8 cellular contexts compared by ENCODE assay signal in genomic region chr15:43589779-43590466, GRCh38. TPM values are rescaled to one million over a fixed set of nuclear protein-coding genes. Genes with fewer than 3 reads are reported as not detected.
DNase-seq lines count a peak whose midpoint lies in the region; ATAC-seq, FAIRE-seq and TF ChIP-seq lines count a peak whose summit lies in the region.
"Not testable (repeated sequence)": the region's sequence is repeated elsewhere in the genome, so short reads cannot be mapped to it uniquely, and the experiment has no call there.

Gene PPIP5K1, minus strand, starts transcription at chr15:43590208. Its CDS starts 5,704 bp downstream, at chr15:43584504.

- not testable (repeated sequence) for H3K27me3 Mint-ChIP-seq in T-helper 17 cell

- dilution Hi-C loops in keratinocyte (cut with MboI; ENCODE audit: extremely low pct_ligation_motif_present, low sequenced_read_pairs): not testable (repeated sequence)

- not testable (repeated sequence) for H3K4me1 ChIP-seq in keratinocyte (ENCODE audit: control insufficient read depth, extremely low read depth, insufficient read depth, low read length)

- not testable (repeated sequence) for H3K9ac ChIP-seq in keratinocyte (ENCODE audit: control insufficient read depth, extremely low read depth, insufficient read depth, low read length)

- H3K79me2 ChIP-seq in keratinocyte (ENCODE audit: control insufficient read depth, insufficient read depth, low read length): not testable (repeated sequence)

- FAIRE-seq in keratinocyte (lab: Jason Lieb, UNC): peak; percentile 83

- not testable (repeated sequence) for H3K9me1 ChIP-seq in keratinocyte (ENCODE audit: control insufficient read depth, extremely low read depth, insufficient read depth, low read length)

- not testable (repeated sequence) for H3K36me3 Mint-ChIP-seq in T-helper 17 cell (ENCODE audit: low read depth)

- H3K9me3 ChIP-seq in AG04450 (ENCODE audit: control insufficient read depth, insufficient read depth, low read length); T-helper 17 cell (ENCODE audit: control insufficient read depth, low read length, poor library complexity, severe bottlenecking); keratinocyte (ENCODE audit: control insufficient read depth, low read depth, low read length): not testable (repeated sequence)

- H3K27ac ChIP-seq in AG04450 (ENCODE audit: low read depth, low read length); keratinocyte (ENCODE audit: control insufficient read depth, insufficient read depth, low read length): not testable (repeated sequence)

- not testable (repeated sequence) for H3K4me2 ChIP-seq in keratinocyte (ENCODE audit: control insufficient read depth, extremely low read depth, insufficient read depth, low read depth, low read length)

- not testable (repeated sequence) for H2AFZ ChIP-seq in keratinocyte (ENCODE audit: control insufficient read depth, low read length)

- not testable (repeated sequence) for H3K27me3 ChIP-seq in AG04450 (ENCODE audit: control insufficient read depth, insufficient read depth, low read length); keratinocyte (ENCODE audit: control insufficient read depth, extremely low read depth, insufficient read depth, low read length)

- DNase-seq in AG04450 (ENCODE audit: low read depth, low spot score); T-helper 17 cell; cerebellum (ENCODE audit: low spot score); keratinocyte (ENCODE audit: low read depth, low spot score); renal cortical epithelial cell (ENCODE audit: low read depth): not testable (repeated sequence)

- ATAC-seq in GM19043 (IDR thresholded peaks at IDR 0.05; ENCODE audit: low read depth, unreplicated experiment) (peak; percentile 86), HG02571 (IDR thresholded peaks at IDR 0.05; ENCODE audit: unreplicated experiment) (peak; percentile 96), HG03378 (IDR thresholded peaks at IDR 0.05; ENCODE audit: unreplicated experiment) (peak; percentile 92), T-helper 17 cell (peak; percentile 98)

- CTCF ChIA-PET in AG04450 (lab: Charles Lee): not testable (repeated sequence)

- not testable (repeated sequence) for H4K20me1 ChIP-seq in keratinocyte (ENCODE audit: control insufficient read depth, extremely low read depth, insufficient read depth, low read length)

- POLR2A ChIA-PET in AG04450 (lab: Yijun Ruan, JAX): not testable (repeated sequence)

- H3K36me3 ChIP-seq in keratinocyte (ENCODE audit: control insufficient read depth in 2 of 2, extremely low read depth in 1 of 2, insufficient read depth in 2 of 2, low read length in 2 of 2): not testable (repeated sequence)

- H3K27ac Mint-ChIP-seq in T-helper 17 cell: not testable (repeated sequence)

- not testable (repeated sequence) for TF ChIP-seq CTCF in AG04450 (IDR thresholded peaks at IDR 0.05; ENCODE audit: low read depth, low read length); keratinocyte (optimal IDR thresholded peaks at IDR 0.05 in 1 of 3, IDR thresholded peaks at IDR 0.05 in 1 of 3, conservative IDR thresholded peaks at IDR 0.05 in 1 of 3; ENCODE audit: extremely low read depth in 1 of 3, insufficient read depth in 2 of 3, low read length in 3 of 3)

- H3K4me3 Mint-ChIP-seq in T-helper 17 cell: not testable (repeated sequence)

- not testable (repeated sequence) for H3K4me3 ChIP-seq in AG04450 (ENCODE audit: low read depth, low read length); keratinocyte (ENCODE audit: control insufficient read depth in 2 of 3, extremely low read depth in 1 of 3, insufficient read depth in 2 of 3, low read depth in 1 of 3, low read length in 3 of 3)

- H3K4me1 Mint-ChIP-seq in T-helper 17 cell: not testable (repeated sequence)

RNA-seq across cellular contexts. Expression of gene PPIP5K1, which starts in this region (rescaled TPM):
- 19.3 and 20.6 TPM in 2 replicates for polyA plus RNA-seq in AG04450 (2011; rRNA removed)
- polyA minus RNA-seq in AG04450 (2011; rRNA and poly(A)+ RNA removed): 44.0 and 45.7 TPM in 2 replicates
- total RNA-seq in T-helper 17 cell: 10 to 100 TPM; 25.6 to 35.5 TPM
- total RNA-seq in cerebellum: 60.3 TPM
- polyA plus RNA-seq in keratinocyte: 52.9 to 67.5 TPM (median 56.4 TPM) in 3 replicates
- 5.9 TPM for polyA plus RNA-seq in keratinocyte (2011; ENCODE audit: low read depth)
- 21.0 and 24.5 TPM in 2 replicates for polyA plus RNA-seq in keratinocyte (2011; cell fraction: cytosol; rRNA removed)
- polyA plus RNA-seq in keratinocyte (2011; cell fraction: nucleus; rRNA removed): 184 and 195 TPM in 2 replicates
- 15.0 and 23.1 TPM in 2 replicates for polyA plus RNA-seq in keratinocyte (2012; ENCODE audit: low replicate concordance)
- polyA minus RNA-seq in keratinocyte: 32.5 to 155 TPM (median 77.3 TPM) in 3 replicates
- polyA minus RNA-seq in keratinocyte (2011; cell fraction: cytosol; rRNA and poly(A)+ RNA removed): 24.0 TPM
- 56.3 and 99.1 TPM in 2 replicates for polyA minus RNA-seq in keratinocyte (2011; cell fraction: nucleus; rRNA and poly(A)+ RNA removed)
- total RNA-seq in renal cortical epithelial cell: 9.6 and 43.3 TPM in 2 replicates
